Comparison of ENCODE assay signal across 8 cellular contexts in the genomic region with DNA sequence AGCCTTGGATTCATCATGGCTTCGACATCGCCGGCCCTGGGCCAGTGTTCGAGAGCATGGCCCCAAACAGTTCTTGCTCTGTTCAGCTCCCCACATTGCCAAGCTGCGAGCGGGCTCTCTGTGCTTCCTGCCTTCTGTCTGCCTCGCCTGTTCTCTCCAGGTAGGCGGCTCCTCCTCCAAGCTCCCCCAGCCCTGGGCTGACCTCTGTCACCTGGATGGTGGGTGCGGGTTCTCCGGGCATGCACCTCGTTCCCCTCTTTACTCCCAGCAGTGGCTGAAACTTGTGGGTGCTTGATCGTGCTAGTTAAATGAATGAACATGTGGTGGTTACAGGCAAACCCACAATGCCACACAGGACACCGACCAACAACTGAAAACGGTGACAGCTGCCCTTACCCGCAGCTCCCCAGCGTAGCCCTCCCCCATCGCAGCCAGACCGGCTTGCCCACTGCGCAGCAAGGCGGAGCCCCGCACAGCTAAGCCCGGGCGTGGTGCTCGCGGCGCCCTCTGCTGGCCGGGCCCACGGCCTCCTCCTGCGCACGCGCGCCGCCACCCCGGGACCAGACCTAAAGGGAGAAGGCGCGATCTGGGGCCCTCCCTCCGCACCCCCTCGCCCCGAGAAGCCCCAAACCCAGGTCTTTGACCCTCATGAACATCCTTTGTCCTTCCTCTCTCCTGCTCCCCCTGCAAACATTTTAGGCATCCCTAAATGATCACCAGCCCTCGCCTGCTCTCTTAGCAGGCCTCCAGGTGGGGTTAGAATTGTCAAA. TPM values are rescaled to one million over a fixed set of nuclear protein-coding genes. Genes with fewer than 3 reads are reported as not detected.
DNase-seq lines count a peak whose midpoint lies in the region; ATAC-seq lines count a peak whose summit lies in the region.

No MANE protein-coding gene starts in this region.

- CTCF ChIA-PET in activated CD8-positive, alpha-beta T cell treated with anti-CD3 and anti-CD28 coated beads, Interleukin-2, amount 10 ng/mL, durations not matched to agents 7 days and 5 days (lab: Charles Lee): interaction anchor here (0.6 to 12.5 kb wide), 23 partner anchors 13 to 1018 kb away, joined by 3 to 399 read pairs (median 4); partner anchors contain the start of genes EIF1, KRT13, KRTAP16-1 and SMARCE1

- H3K9me3 Mint-ChIP-seq in activated CD8-positive, alpha-beta T cell treated with anti-CD3 and anti-CD28 coated beads, Interleukin-2, amount 10 ng/mL, durations not matched to agents 7 days and 5 days (ENCODE audit: insufficient read depth): no peaks in the 10 kb centered on the region
- no peaks in the 10 kb centered on the region for H3K9me3 Mint-ChIP-seq in memory B cell

- peaks cover 38% of the 10 kb centered on the region for H3K4me1 Mint-ChIP-seq in activated CD8-positive, alpha-beta T cell treated with anti-CD3 and anti-CD28 coated beads, Interleukin-2, amount 10 ng/mL, durations not matched to agents 7 days and 5 days (ENCODE audit: low read depth)
- peaks cover 24% of the 10 kb centered on the region for H3K4me1 Mint-ChIP-seq in memory B cell

- H3K27ac Mint-ChIP-seq in activated CD8-positive, alpha-beta T cell treated with anti-CD3 and anti-CD28 coated beads, Interleukin-2, amount 10 ng/mL, durations not matched to agents 7 days and 5 days: peak overlapping the region; percentile 93
- peak overlapping the region; percentile 99 for H3K27ac Mint-ChIP-seq in memory B cell

- POLR2A ChIA-PET in activated CD8-positive, alpha-beta T cell treated with anti-CD3 and anti-CD28 coated beads, Interleukin-2, amount 10 ng/mL, durations not matched to agents 7 days and 5 days (lab: Charles Lee): interaction anchor here (1.3 to 6.1 kb wide), 3 partner anchors 12 to 24 kb away, joined by 3 to 108 read pairs (median 22); partner anchors contain the start of gene EIF1

- DNase-seq in CD1c-positive myeloid dendritic cell (ENCODE audit: extremely low spot score) (peak; percentile 91), HK-2 (ENCODE audit: unreplicated experiment) (peak; percentile 91), NCI-H82 (lab: John Stamatoyannopoulos, UW) (peak; percentile 92), memory B cell (ENCODE audit: low spot score in 2 of 2) (peak; percentile 98)
- peak; percentile 91 for DNase-seq in activated CD8-positive, alpha-beta T cell treated with anti-CD3 and anti-CD28 coated beads, Interleukin-2, amount 10 ng/mL, durations not matched to agents 7 days and 5 days
- peak; percentile 82 for DNase-seq in effector CD8-positive, alpha-beta T cell (lab: John Stamatoyannopoulos, UW)
- DNase-seq in stimulated activated CD8-positive, alpha-beta memory T cell treated with anti-CD3 and anti-CD28 coated beads, Interleukin-12 subunit alpha, Interleukin-12 subunit beta, amount 100 ng/mL, for 1 hour (ENCODE audit: low read depth): peak; percentile 77

- peak overlapping the region; percentile 82 for H3K4me3 Mint-ChIP-seq in activated CD8-positive, alpha-beta T cell treated with anti-CD3 and anti-CD28 coated beads, Interleukin-2, amount 10 ng/mL, durations not matched to agents 7 days and 5 days
- H3K4me3 Mint-ChIP-seq in memory B cell: peak overlapping the region; percentile 95

- peaks cover 17% of the 10 kb centered on the region for H3K27me3 Mint-ChIP-seq in activated CD8-positive, alpha-beta T cell treated with anti-CD3 and anti-CD28 coated beads, Interleukin-2, amount 10 ng/mL, durations not matched to agents 7 days and 5 days (ENCODE audit: low read depth)
- H3K27me3 Mint-ChIP-seq in memory B cell: no peaks in the 10 kb centered on the region

- H3K36me3 Mint-ChIP-seq in activated CD8-positive, alpha-beta T cell treated with anti-CD3 and anti-CD28 coated beads, Interleukin-2, amount 10 ng/mL, durations not matched to agents 7 days and 5 days (ENCODE audit: low read depth): peaks cover 2% of the 10 kb centered on the region
- H3K36me3 Mint-ChIP-seq in memory B cell: no peaks in the 10 kb centered on the region

- peak; percentile 63 for ATAC-seq in GM19455 (IDR thresholded peaks at IDR 0.05; ENCODE audit: unreplicated experiment)
- peak; percentile 89 for ATAC-seq in activated CD8-positive, alpha-beta T cell treated with anti-CD3 and anti-CD28 coated beads, Interleukin-2, amount 10 ng/mL, durations not matched to agents 7 days and 5 days
- ATAC-seq in memory B cell (ENCODE audit: low read depth): peak; percentile 71

RNA-seq across cellular contexts. Expression of gene EIF1, which starts 22.9 kb away (rescaled TPM):
- 100 to 1,000 TPM; 661 to 670 TPM for total RNA-seq in activated CD8-positive, alpha-beta T cell treated with anti-CD3 and anti-CD28 coated beads, Interleukin-2, amount 10 ng/mL, durations not matched to agents 7 days and 5 days

RNA-seq across cellular contexts. Expression of gene KRT17, which starts 41.4 kb away (rescaled TPM):
- not detected for total RNA-seq in activated CD8-positive, alpha-beta T cell treated with anti-CD3 and anti-CD28 coated beads, Interleukin-2, amount 10 ng/mL, durations not matched to agents 7 days and 5 days

RNA-seq across cellular contexts. Expression of gene GAST, which starts 46.4 kb away (rescaled TPM):
- not detected for total RNA-seq in activated CD8-positive, alpha-beta T cell treated with anti-CD3 and anti-CD28 coated beads, Interleukin-2, amount 10 ng/mL, durations not matched to agents 7 days and 5 days

RNA-seq across cellular contexts. Expression of gene KRT16, which starts 53.2 kb away (rescaled TPM):
- not detected for total RNA-seq in activated CD8-positive, alpha-beta T cell treated with anti-CD3 and anti-CD28 coated beads, Interleukin-2, amount 10 ng/mL, durations not matched to agents 7 days and 5 days

Comparison
In these comparisons a context has a peak if more than half of its experiments do, and no peak if none do; other contexts are left out.
1. Peak in every context shown above with its lines: DNase-seq and ATAC-seq.